ENCODE assay signal across 1 cellular context in the genomic region with DNA sequence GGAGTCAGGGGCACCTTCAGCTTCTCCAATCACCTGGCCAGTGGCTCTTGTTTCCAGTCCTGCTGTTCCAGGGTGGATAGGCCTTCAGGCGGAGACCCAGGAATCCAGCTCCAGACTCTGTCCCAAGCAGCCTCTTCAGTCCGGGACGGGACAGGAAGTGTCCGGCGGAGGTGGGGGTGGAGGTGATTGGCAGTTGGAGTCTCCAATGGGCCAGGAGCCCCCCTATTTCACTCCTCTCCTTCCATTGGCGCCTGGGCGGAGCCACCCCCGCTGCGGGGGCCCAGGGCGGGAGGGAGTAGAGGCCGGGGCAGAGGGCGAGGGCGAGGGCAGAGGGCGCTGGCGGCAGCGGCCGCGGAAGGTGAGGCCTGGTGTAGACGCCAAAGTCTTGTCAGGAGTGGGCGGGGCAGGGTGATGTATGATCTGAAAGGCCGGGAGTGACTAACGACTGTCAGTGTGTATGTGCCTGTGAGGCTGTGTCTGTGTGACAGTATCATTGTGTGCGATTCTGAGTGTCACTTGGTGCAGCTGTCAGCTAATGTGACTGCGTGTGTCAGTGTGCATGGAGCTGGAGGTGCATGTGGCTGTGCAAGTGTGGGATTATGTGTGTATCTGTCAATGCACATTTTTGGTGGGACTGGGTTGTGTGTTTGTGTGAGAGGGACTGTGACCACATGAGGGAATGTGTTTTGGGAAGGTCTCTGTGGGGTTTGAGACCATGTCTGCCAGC.
TF ChIP-seq lines count a peak whose summit lies in the region.

IL11RA (plus strand) TSS at position 310 of the 727 bp plus-strand sequence. CDS start 3,033 bp downstream, outside the sequence.

TF ChIP-seq in K562, 482 proteins besides CTCF, POLR2A, EP300 and RAD21 (continued from another document and continues in another):
- TF ChIP-seq, protein P1, sequence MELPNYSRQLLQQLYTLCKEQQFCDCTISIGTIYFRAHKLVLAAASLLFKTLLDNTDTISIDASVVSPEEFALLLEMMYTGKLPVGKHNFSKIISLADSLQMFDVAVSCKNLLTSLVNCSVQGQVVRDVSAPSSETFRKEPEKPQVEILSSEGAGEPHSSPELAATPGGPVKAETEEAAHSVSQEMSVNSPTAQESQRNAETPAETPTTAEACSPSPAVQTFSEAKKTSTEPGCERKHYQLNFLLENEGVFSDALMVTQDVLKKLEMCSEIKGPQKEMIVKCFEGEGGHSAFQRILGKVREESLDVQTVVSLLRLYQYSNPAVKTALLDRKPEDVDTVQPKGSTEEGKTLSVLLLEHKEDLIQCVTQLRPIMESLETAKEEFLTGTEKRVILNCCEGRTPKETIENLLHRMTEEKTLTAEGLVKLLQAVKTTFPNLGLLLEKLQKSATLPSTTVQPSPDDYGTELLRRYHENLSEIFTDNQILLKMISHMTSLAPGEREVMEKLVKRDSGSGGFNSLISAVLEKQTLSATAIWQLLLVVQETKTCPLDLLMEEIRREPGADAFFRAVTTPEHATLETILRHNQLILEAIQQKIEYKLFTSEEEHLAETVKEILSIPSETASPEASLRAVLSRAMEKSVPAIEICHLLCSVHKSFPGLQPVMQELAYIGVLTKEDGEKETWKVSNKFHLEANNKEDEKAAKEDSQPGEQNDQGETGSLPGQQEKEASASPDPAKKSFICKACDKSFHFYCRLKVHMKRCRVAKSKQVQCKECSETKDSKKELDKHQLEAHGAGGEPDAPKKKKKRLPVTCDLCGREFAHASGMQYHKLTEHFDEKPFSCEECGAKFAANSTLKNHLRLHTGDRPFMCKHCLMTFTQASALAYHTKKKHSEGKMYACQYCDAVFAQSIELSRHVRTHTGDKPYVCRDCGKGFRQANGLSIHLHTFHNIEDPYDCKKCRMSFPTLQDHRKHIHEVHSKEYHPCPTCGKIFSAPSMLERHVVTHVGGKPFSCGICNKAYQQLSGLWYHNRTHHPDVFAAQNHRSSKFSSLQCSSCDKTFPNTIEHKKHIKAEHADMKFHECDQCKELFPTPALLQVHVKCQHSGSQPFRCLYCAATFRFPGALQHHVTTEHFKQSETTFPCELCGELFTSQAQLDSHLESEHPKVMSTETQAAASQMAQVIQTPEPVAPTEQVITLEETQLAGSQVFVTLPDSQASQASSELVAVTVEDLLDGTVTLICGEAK (IDR thresholded peaks at IDR 0.05): peak; percentile 62
- TF ChIP-seq, protein P1 (CRISPR knock-in tag; IDR thresholded peaks at IDR 0.05): no peak
- no peak for TF ChIP-seq ZNF24 (IDR thresholded peaks at IDR 0.05)
- TF ChIP-seq, protein P2, sequence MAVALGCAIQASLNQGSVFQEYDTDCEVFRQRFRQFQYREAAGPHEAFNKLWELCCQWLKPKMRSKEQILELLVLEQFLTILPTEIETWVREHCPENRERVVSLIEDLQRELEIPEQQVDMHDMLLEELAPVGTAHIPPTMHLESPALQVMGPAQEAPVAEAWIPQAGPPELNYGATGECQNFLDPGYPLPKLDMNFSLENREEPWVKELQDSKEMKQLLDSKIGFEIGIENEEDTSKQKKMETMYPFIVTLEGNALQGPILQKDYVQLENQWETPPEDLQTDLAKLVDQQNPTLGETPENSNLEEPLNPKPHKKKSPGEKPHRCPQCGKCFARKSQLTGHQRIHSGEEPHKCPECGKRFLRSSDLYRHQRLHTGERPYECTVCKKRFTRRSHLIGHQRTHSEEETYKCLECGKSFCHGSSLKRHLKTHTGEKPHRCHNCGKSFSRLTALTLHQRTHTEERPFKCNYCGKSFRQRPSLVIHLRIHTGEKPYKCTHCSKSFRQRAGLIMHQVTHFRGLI (CRISPR knock-in tag; IDR thresholded peaks at IDR 0.05): no peak
- 0 out of 2 replicates have a peak, but pooled peaks have one; percentile 11 for TF ChIP-seq NCOR1 (IDR thresholded peaks at IDR 0.05)
- no peak for TF ChIP-seq ZNF511 (CRISPR knock-in tag; IDR thresholded peaks at IDR 0.05)
- no peak for TF ChIP-seq SRSF7 (optimal IDR thresholded peaks at IDR 0.05; ENCODE audit: low read depth, low read length)
- peak; percentile 88 to 90 for TF ChIP-seq MAZ (CRISPR knock-in tag; conservative IDR thresholded peaks at IDR 0.05 in 1 of 2, IDR thresholded peaks at IDR 0.05 in 1 of 2)
- peak; percentile 66 for TF ChIP-seq POLR2G (IDR thresholded peaks at IDR 0.05; ENCODE audit: low read depth, low read length)
- TF ChIP-seq BMI1 (IDR thresholded peaks at IDR 0.05; ENCODE audit: low read length): no peak
- TF ChIP-seq BHLHE40 (IDR thresholded peaks at IDR 0.05; ENCODE audit: low read length): peak; percentile 29; the same call in 1 of the 2 replicates
- TF ChIP-seq, protein P3, sequence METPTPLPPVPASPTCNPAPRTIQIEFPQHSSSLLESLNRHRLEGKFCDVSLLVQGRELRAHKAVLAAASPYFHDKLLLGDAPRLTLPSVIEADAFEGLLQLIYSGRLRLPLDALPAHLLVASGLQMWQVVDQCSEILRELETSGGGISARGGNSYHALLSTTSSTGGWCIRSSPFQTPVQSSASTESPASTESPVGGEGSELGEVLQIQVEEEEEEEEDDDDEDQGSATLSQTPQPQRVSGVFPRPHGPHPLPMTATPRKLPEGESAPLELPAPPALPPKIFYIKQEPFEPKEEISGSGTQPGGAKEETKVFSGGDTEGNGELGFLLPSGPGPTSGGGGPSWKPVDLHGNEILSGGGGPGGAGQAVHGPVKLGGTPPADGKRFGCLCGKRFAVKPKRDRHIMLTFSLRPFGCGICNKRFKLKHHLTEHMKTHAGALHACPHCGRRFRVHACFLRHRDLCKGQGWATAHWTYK (CRISPR knock-in tag; IDR thresholded peaks at IDR 0.05): no peak; the same call in 1 of the 2 replicates
- TF ChIP-seq, protein P4, sequence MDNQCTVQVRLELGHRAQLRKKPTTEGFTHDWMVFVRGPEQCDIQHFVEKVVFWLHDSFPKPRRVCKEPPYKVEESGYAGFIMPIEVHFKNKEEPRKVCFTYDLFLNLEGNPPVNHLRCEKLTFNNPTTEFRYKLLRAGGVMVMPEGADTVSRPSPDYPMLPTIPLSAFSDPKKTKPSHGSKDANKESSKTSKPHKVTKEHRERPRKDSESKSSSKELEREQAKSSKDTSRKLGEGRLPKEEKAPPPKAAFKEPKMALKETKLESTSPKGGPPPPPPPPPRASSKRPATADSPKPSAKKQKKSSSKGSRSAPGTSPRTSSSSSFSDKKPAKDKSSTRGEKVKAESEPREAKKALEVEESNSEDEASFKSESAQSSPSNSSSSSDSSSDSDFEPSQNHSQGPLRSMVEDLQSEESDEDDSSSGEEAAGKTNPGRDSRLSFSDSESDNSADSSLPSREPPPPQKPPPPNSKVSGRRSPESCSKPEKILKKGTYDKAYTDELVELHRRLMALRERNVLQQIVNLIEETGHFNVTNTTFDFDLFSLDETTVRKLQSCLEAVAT (IDR thresholded peaks at IDR 0.05): peak; percentile 28 to 38; a peak in 1 of 4 replicates
- TF ChIP-seq CSDE1 (IDR thresholded peaks at IDR 0.05): no peak
- peak; percentile 27 for TF ChIP-seq RBM25 (IDR thresholded peaks at IDR 0.05; ENCODE audit: low read depth, low read length, severe bottlenecking)
- TF ChIP-seq SMARCA4 (IDR thresholded peaks at IDR 0.05): peak; percentile 60; the same call in 1 of the 2 replicates
- TF ChIP-seq, protein P5, sequence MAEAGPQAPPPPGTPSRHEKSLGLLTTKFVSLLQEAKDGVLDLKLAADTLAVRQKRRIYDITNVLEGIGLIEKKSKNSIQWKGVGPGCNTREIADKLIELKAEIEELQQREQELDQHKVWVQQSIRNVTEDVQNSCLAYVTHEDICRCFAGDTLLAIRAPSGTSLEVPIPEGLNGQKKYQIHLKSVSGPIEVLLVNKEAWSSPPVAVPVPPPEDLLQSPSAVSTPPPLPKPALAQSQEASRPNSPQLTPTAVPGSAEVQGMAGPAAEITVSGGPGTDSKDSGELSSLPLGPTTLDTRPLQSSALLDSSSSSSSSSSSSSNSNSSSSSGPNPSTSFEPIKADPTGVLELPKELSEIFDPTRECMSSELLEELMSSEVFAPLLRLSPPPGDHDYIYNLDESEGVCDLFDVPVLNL (CRISPR knock-in tag; IDR thresholded peaks at IDR 0.05; ENCODE audit: low read depth): peak; percentile 62; the same call in 1 of the 2 replicates
- peak; percentile 41; the same call in 1 of the 2 replicates for TF ChIP-seq RNF2 (IDR thresholded peaks at IDR 0.05)
- TF ChIP-seq, protein P6, sequence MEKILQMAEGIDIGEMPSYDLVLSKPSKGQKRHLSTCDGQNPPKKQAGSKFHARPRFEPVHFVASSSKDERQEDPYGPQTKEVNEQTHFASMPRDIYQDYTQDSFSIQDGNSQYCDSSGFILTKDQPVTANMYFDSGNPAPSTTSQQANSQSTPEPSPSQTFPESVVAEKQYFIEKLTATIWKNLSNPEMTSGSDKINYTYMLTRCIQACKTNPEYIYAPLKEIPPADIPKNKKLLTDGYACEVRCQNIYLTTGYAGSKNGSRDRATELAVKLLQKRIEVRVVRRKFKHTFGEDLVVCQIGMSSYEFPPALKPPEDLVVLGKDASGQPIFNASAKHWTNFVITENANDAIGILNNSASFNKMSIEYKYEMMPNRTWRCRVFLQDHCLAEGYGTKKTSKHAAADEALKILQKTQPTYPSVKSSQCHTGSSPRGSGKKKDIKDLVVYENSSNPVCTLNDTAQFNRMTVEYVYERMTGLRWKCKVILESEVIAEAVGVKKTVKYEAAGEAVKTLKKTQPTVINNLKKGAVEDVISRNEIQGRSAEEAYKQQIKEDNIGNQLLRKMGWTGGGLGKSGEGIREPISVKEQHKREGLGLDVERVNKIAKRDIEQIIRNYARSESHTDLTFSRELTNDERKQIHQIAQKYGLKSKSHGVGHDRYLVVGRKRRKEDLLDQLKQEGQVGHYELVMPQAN (IDR thresholded peaks at IDR 0.05; ENCODE audit: borderline replicate concordance): peak; percentile 91
- TF ChIP-seq RCOR1 (IDR thresholded peaks at IDR 0.05; ENCODE audit: borderline replicate concordance in 1 of 2, low read depth in 2 of 2, low read length in 2 of 2): no peak
- TF ChIP-seq CREM (IDR thresholded peaks at IDR 0.05; ENCODE audit: low read depth): peak; percentile 60; the same call in 1 of the 2 replicates
- peak in 1 of 2 experiments; percentile 53; a peak in 2 of 4 replicates for TF ChIP-seq ARNT (IDR thresholded peaks at IDR 0.05)
- TF ChIP-seq OTX1 (CRISPR knock-in tag; IDR thresholded peaks at IDR 0.05): peak; percentile 35; the same call in 1 of the 2 replicates
- TF ChIP-seq PTTG1 (tag; IDR thresholded peaks at IDR 0.05; ENCODE audit: low read depth): no peak
- TF ChIP-seq YY1 (IDR thresholded peaks at IDR 0.05; ENCODE audit: borderline replicate concordance in 1 of 3, control insufficient read depth in 1 of 3, extremely low read depth in 1 of 3, insufficient read depth in 3 of 3, insufficient read length in 1 of 3, insufficient replicate concordance in 2 of 3, low read depth in 1 of 3, low read length in 2 of 3): peak in 1 of 3 experiments; percentile 59
- no peak for TF ChIP-seq ZNF232 (CRISPR knock-in tag; IDR thresholded peaks at IDR 0.05)
- 0 out of 2 replicates have a peak, but pooled peaks have one; percentile 16 for TF ChIP-seq HDAC2 (IDR thresholded peaks at IDR 0.05)
- TF ChIP-seq BDP1 (IDR thresholded peaks at IDR 0.05; ENCODE audit: insufficient read depth, insufficient read length): no peak
- peak; percentile 70 for TF ChIP-seq CCNT2 (IDR thresholded peaks at IDR 0.05; ENCODE audit: borderline replicate concordance, extremely low read depth, insufficient read length, low read depth, low read length)
- TF ChIP-seq SIRT6 (IDR thresholded peaks at IDR 0.05; ENCODE audit: low read depth, low read length): no peak
- TF ChIP-seq GTF2E2 (tag; IDR thresholded peaks at IDR 0.05): no peak
- TF ChIP-seq SMARCA5 (IDR thresholded peaks at IDR 0.05): 0 out of 2 replicates have a peak, but pooled peaks have one; percentile 76
- TF ChIP-seq DIDO1 (tag; IDR thresholded peaks at IDR 0.05; ENCODE audit: low read depth): no peak
- TF ChIP-seq SNIP1 (IDR thresholded peaks at IDR 0.05; ENCODE audit: low read depth): no peak
- TF ChIP-seq HMGN3 (IDR thresholded peaks at IDR 0.05; ENCODE audit: borderline replicate concordance, extremely low read depth, insufficient read length, low read depth, low read length): peak; percentile 83
- no peak for TF ChIP-seq ZNF436 (CRISPR knock-in tag; IDR thresholded peaks at IDR 0.05)
- TF ChIP-seq XRCC5 (IDR thresholded peaks at IDR 0.05; ENCODE audit: low read depth, low read length): 0 out of 2 replicates have a peak, but pooled peaks have one; percentile 28
- TF ChIP-seq PHF21A (IDR thresholded peaks at IDR 0.05; ENCODE audit: borderline replicate concordance, low read depth): 0 out of 2 replicates have a peak, but pooled peaks have one; percentile 12
- TF ChIP-seq MYNN (IDR thresholded peaks at IDR 0.05): peak; percentile 91
- TF ChIP-seq MYNN (CRISPR knock-in tag; IDR thresholded peaks at IDR 0.05): no peak
- no peak for TF ChIP-seq POLR3A (IDR thresholded peaks at IDR 0.05; ENCODE audit: borderline replicate concordance, extremely low read depth, insufficient read depth, insufficient read length)
